ENCODE assay signal across 9 cellular contexts in the genomic region with DNA sequence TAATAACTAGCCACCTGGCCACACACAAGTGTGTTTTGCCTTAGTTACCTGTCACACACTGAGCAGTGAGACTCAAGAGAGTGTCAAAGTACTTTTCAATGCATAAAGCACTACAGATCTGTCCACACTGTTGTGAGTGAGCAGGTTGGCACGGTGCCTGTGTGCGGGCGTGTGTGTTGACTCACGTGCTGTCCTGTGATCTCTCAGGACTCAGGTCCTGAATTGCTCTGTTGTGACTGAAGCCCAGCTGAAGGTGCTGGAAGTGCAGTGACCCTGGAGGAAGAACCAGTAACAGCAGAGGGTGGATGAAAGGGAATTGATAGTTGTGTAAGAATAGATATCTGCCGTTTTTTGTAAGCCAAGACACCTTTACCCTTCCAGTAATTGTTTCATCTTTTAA. TPM values are rescaled to one million over a fixed set of nuclear protein-coding genes. Genes with fewer than 3 reads are reported as not detected.
DNase-seq lines count a peak whose midpoint lies in the region; ATAC-seq and TF ChIP-seq lines count a peak whose summit lies in the region.
"Had no signal": no experiment of that assay in that cellular context is flagged by ENCODE, and none has a peak within 500 bp of the region (broad histone marks: within the 10 kb centered on the region; RNA-seq: fewer than 3 reads in every experiment).

No MANE protein-coding gene starts in this region.

- no peak for TF ChIP-seq CTCF in fibroblast of villous mesenchyme (IDR thresholded peaks at IDR 0.05; ENCODE audit: insufficient read depth, low read depth, low read length)

- DNase-seq in NCI-H146 (lab: John Stamatoyannopoulos, UW) (peak; percentile 51), NCI-H146 treated with DMSO at 0.1 percent for 48 hours (lab: John Stamatoyannopoulos, UW; ENCODE audit: unreplicated experiment) (no peak), fibroblast of villous mesenchyme (ENCODE audit: low read depth) (peak; percentile 31), NCI-H187 treated with DMSO at 0.1 percent for 48 hours (lab: John Stamatoyannopoulos, UW) (no peak), SW 1271 (lab: John Stamatoyannopoulos, UW) (no peak)
- DNase-seq in stimulated activated CD4-positive, alpha-beta T cell treated with anti-CD3 and anti-CD28 coated beads, Interleukin-2, amount 100 ng/mL, for 24 hours, result peak; percentile 27 to 49

- ATAC-seq in GM19452 (IDR thresholded peaks at IDR 0.05; ENCODE audit: unreplicated experiment), result no peak

- no peak overlapping the region for H3K4me3 ChIP-seq in fibroblast of villous mesenchyme (ENCODE audit: low read depth, low read length)
- H3K4me3 ChIP-seq: thoracic aorta had no signal

TF ChIP-seq in PFSK-1, 5 proteins besides CTCF, POLR2A, EP300 and RAD21:
- TF ChIP-seq FOXP2 (optimal IDR thresholded peaks at IDR 0.05; ENCODE audit: borderline replicate concordance, extremely low read depth, extremely low read length, insufficient read depth) (peak; percentile 33), REST (IDR thresholded peaks at IDR 0.05; ENCODE audit: insufficient read depth in 1 of 2, low read depth in 2 of 2, low read length in 2 of 2) (no peak)

RNA-seq across cellular contexts. Expression of gene SLC16A10, which starts 18.3 kb away (rescaled TPM):
- polyA plus RNA-seq in PFSK-1 (2012; ENCODE audit: insufficient read length, low read depth), result 0.15 TPM
- total RNA-seq in fibroblast of villous mesenchyme, result not detected in 2 replicates

Comparison
In these comparisons a context has a peak if more than half of its experiments do, and no peak if none do; other contexts are left out.
1. DNase-seq: peak in NCI-H146 (single experiment), fibroblast of villous mesenchyme (single experiment) and stimulated activated CD4-positive, alpha-beta T cell treated with anti-CD3 and anti-CD28 coated beads, Interleukin-2, amount 100 ng/mL, for 24 hours (2 of 2); none in NCI-H146 treated with DMSO at 0.1 percent for 48 hours (single experiment), NCI-H187 treated with DMSO at 0.1 percent for 48 hours (single experiment) and SW 1271 (0 of 2).